ENCODE assay signal across 27 cellular contexts in the genomic region with DNA sequence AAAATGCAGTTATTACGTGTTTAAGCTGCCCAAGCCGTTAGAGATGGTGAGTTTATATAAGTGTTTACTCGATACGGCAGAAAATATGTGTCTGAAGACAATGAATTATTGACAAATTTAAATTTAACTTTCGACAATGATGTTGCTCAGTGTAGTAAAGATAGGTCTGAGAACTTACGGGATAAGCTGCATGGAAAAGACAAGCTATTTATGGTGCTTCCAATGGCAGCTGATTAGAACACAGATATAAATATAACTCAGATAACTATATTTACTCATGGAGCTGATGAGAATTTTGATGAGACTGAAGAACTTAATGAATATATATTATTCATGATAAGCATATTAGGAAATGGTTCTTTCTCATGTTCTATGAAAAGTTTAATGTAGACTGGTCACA.
"Had no signal": no experiment of that assay in that cellular context is flagged by ENCODE, and none has a peak within 500 bp of the region (broad histone marks: within the 10 kb centered on the region; RNA-seq: fewer than 3 reads in every experiment).

No MANE protein-coding gene starts in this region.

- ATAC-seq: left lung; naive thymus-derived CD8-positive, alpha-beta T cell; pancreas; sciatic nerve; stimulated activated memory B cell treated with anti-CD40 and anti-IgM and Interleukin-4, amounts not matched to agents 10 μg/mL and 1 μg/mL and 100 μg/mL, for 72 hours had no signal

- H3K9me3 Mint-ChIP-seq: neural crest cell; stimulated activated memory B cell treated with anti-CD40 and anti-IgM and Interleukin-4, amounts not matched to agents 10 μg/mL and 1 μg/mL and 100 μg/mL, for 72 hours; stimulated activated naive CD8-positive, alpha-beta T cell treated with anti-CD3 and anti-CD28 coated beads, Interleukin-15, amount 100 ng/mL, for 72 hours; type B pancreatic cell had no signal

- H3K4me3 Mint-ChIP-seq: mesothelial cell of epicardium; naive thymus-derived CD8-positive, alpha-beta T cell; nephron; neural crest cell; stimulated activated memory B cell treated with anti-CD40 and anti-IgM and Interleukin-4, amounts not matched to agents 10 μg/mL and 1 μg/mL and 100 μg/mL, for 72 hours; stimulated activated naive CD8-positive, alpha-beta T cell treated with anti-CD3 and anti-CD28 coated beads, Interleukin-15, amount 100 ng/mL, for 72 hours; type B pancreatic cell had no signal

- H3K4me1 ChIP-seq: left lung, pancreas, prostate gland, uterus had no signal

- H3K27me3 ChIP-seq: left lung, pancreas, tibial nerve, uterus had no signal

- H3K27ac Mint-ChIP-seq: mesothelial cell of epicardium; nephron; stimulated activated memory B cell treated with anti-CD40 and anti-IgM and Interleukin-4, amounts not matched to agents 10 μg/mL and 1 μg/mL and 100 μg/mL, for 72 hours; stimulated activated naive CD8-positive, alpha-beta T cell treated with anti-CD3 and anti-CD28 coated beads, Interleukin-15, amount 100 ng/mL, for 72 hours; type B pancreatic cell had no signal

- H3K4me1 Mint-ChIP-seq: neural crest cell had no signal

- H3K4me3 ChIP-seq: left lung, lung, pancreas, prostate gland, smooth muscle cell, tibial nerve, uterus had no signal

- H3K36me3 ChIP-seq: prostate gland, uterus had no signal

- H3K27ac ChIP-seq: left lung, pancreas, prostate gland, tibial nerve, uterus had no signal

- H3K27me3 Mint-ChIP-seq: naive thymus-derived CD8-positive, alpha-beta T cell; stimulated activated memory B cell treated with anti-CD40 and anti-IgM and Interleukin-4, amounts not matched to agents 10 μg/mL and 1 μg/mL and 100 μg/mL, for 72 hours; stimulated activated naive CD8-positive, alpha-beta T cell treated with anti-CD3 and anti-CD28 coated beads, Interleukin-15, amount 100 ng/mL, for 72 hours; type B pancreatic cell had no signal

- DNase-seq: head of caudate nucleus; hippocampal formation; kidney; left colon; mesendoderm; naive thymus-derived CD8-positive, alpha-beta T cell; nucleus accumbens; pancreas; posterior cingulate gyrus; stimulated activated CD4-positive, alpha-beta T cell treated with anti-CD3 and anti-CD28 coated beads, Interleukin-2, amount 100 ng/mL, for 48 hours; stimulated activated CD4-positive, alpha-beta T cell treated with anti-CD3 and anti-CD28 coated beads, Interleukin-4, amount 100 ng/mL, for 4 hours; stimulated activated CD8-positive, alpha-beta memory T cell treated with anti-CD3 and anti-CD28 coated beads, Interleukin-4, amount 100 ng/mL, for 48 hours; stimulated activated naive CD4-positive, alpha-beta T cell treated with Interleukin-2 at 50 U/mL for 16 hours; stimulated activated naive CD8-positive, alpha-beta T cell treated with anti-CD3 and anti-CD28 coated beads, Interleukin-15, amount 100 ng/mL, for 72 hours; substantia nigra; uterus had no signal

- H3K4me2 ChIP-seq: smooth muscle cell had no signal

- H3K9me3 ChIP-seq: left lung, pancreas, prostate gland, tibial nerve, uterus had no signal
